ENCODE assay signal across 12 cellular contexts in genomic region chr9:22105005-22105722, GRCh38.
DNase-seq lines count a peak whose midpoint lies in the region; ATAC-seq and TF ChIP-seq lines count a peak whose summit lies in the region.
"Had no signal": no experiment of that assay in that cellular context is flagged by ENCODE, and none has a peak within 500 bp of the region (broad histone marks: within the 10 kb centered on the region; RNA-seq: fewer than 3 reads in every experiment).

No MANE protein-coding gene starts in this region.

- H4K5ac ChIP-seq in IMR-90 (ENCODE audit: low read depth, low read length) = peak overlapping the region; percentile 21; the same call in 1 of the 2 replicates

- peak overlapping the region; percentile 78 for H3K4ac ChIP-seq in IMR-90 (ENCODE audit: low read depth, low read length)

- peaks cover 19% of the 10 kb centered on the region for H3K4me1 Mint-ChIP-seq in activated T-cell treated with anti-CD3 and anti-CD28 coated beads, Interleukin-2, amount 50 U/mL, for 4 hours (ENCODE audit: low read depth)

- H3K4me1 ChIP-seq in IMR-90 (ENCODE audit: control insufficient read depth, insufficient read depth, low read length) (peaks cover 21% of the 10 kb centered on the region), smooth muscle cell (ENCODE audit: low read depth) (peaks cover 12% of the 10 kb centered on the region)

- peak overlapping the region; percentile 74; the same call in 1 of the 2 replicates for H2AK5ac ChIP-seq in IMR-90 (ENCODE audit: low read depth, low read length)

- dilution Hi-C loops in IMR-90 (cut with HindIII; ENCODE audit: low sequenced_read_pairs, unreplicated experiment) = no loop called here

- H3K4me3 Mint-ChIP-seq in activated T-cell treated with anti-CD3 and anti-CD28 coated beads, Interleukin-2, amount 50 U/mL, for 4 hours = no peak overlapping the region
- H3K4me3 Mint-ChIP-seq: T-cell had no signal

- no peak overlapping the region for H2AK9ac ChIP-seq in IMR-90 (replicated peaks; ENCODE audit: low read depth, low read length, poor library complexity)

- no peaks in the 10 kb centered on the region for H3K79me2 ChIP-seq in smooth muscle cell (ENCODE audit: low read depth)

- H4K20me1 ChIP-seq in IMR-90 (ENCODE audit: insufficient read depth, low read length) (no peaks in the 10 kb centered on the region), smooth muscle cell (ENCODE audit: low read depth) (no peaks in the 10 kb centered on the region)

- TF ChIP-seq RAD21 in IMR-90 (IDR thresholded peaks at IDR 0.05; ENCODE audit: low read length) = no peak

- peak overlapping the region; percentile 84 for H2BK120ac ChIP-seq in IMR-90 (ENCODE audit: low read depth, low read length)

- peak overlapping the region; percentile 54; the same call in 1 of the 2 replicates for H3K18ac ChIP-seq in IMR-90 (ENCODE audit: low read depth, low read length)

- H3K9me1 ChIP-seq in IMR-90 (ENCODE audit: insufficient read depth, low read length) = peaks cover 22% of the 10 kb centered on the region

- peak overlapping the region; percentile 50; the same call in 1 of the 3 replicates for H2BK15ac ChIP-seq in IMR-90 (ENCODE audit: low read depth, low read length)

- intact Hi-C loops in IMR-90 (cut with micrococcal nuclease) = no loop called here

- H3K27me3 ChIP-seq in IMR-90 (ENCODE audit: control insufficient read depth, insufficient read depth, low read length) (no peaks in the 10 kb centered on the region), smooth muscle cell (ENCODE audit: low read depth) (no peaks in the 10 kb centered on the region)

- H3K14ac ChIP-seq in IMR-90 (replicated peaks; ENCODE audit: low read depth, low read length) = peak overlapping the region; percentile 87

- no peaks in the 10 kb centered on the region for H3K27me3 Mint-ChIP-seq in activated T-cell treated with anti-CD3 and anti-CD28 coated beads, Interleukin-2, amount 50 U/mL, for 4 hours (ENCODE audit: low read depth)
- H3K27me3 Mint-ChIP-seq: T-cell had no signal

- ATAC-seq in activated T-cell treated with anti-CD3 and anti-CD28 coated beads, Interleukin-2, amount 50 U/mL, for 4 hours = peak; percentile 93 to 97
- ATAC-seq in HG02642 (IDR thresholded peaks at IDR 0.05; ENCODE audit: poor library complexity, unreplicated experiment) = peak; percentile 98
- ATAC-seq in IMR-90 (ENCODE audit: low read depth) = no peak
- no peak for ATAC-seq in left lobe of liver
- ATAC-seq: T-cell had no signal

- H3K36me3 Mint-ChIP-seq in activated T-cell treated with anti-CD3 and anti-CD28 coated beads, Interleukin-2, amount 50 U/mL, for 4 hours (ENCODE audit: insufficient read depth) = no peaks in the 10 kb centered on the region
- H3K36me3 Mint-ChIP-seq: T-cell had no signal

- H3K9ac ChIP-seq in IMR-90 (ENCODE audit: low read depth, low read length) = no peak overlapping the region
- H3K9ac ChIP-seq in smooth muscle cell (ENCODE audit: low read depth) = no peak overlapping the region

- in situ Hi-C loops in IMR-90 (cut with MboI; ENCODE audit: low sequenced_read_pairs) = loop anchor here (25.0 kb wide), 1 partner anchor 293 kb away; the partner anchor contains the start of gene MTAP

- 71% methylated on average over 1 of the region's 4 CpGs; no CpG with 5 or more reads in 1 of the 2 experiments for WGBS in IMR-90 (ENCODE audit: extremely low coverage in 2 of 2, insufficient read length in 1 of 2), 2 experiments
- 91% methylated on average over 4 of the region's 4 CpGs for WGBS in smooth muscle cell (ENCODE audit: low lambda C conversion rate)

- peak overlapping the region in 1 of 2 experiments; percentile 54; a peak in 2 of 4 replicates for H4K8ac ChIP-seq in IMR-90 (ENCODE audit: low read depth in 2 of 2, low read length in 2 of 2)

- CTCF ChIA-PET in IMR-90 (lab: Yijun Ruan, JAX) = interaction anchor here (1.3 to 1.4 kb wide), 2 partner anchors 13 to 14 kb away, joined by 3 read pairs; no protein-coding TSS in a partner anchor

- TF ChIP-seq POLR2A in IMR-90 (IDR thresholded peaks at IDR 0.05; ENCODE audit: low read depth, low read length) = no peak

- peak overlapping the region; percentile 92; the same call in 1 of the 2 replicates for H2BK20ac ChIP-seq in IMR-90 (ENCODE audit: low read depth, low read length)

- no peak overlapping the region for H3K27ac ChIP-seq in IMR-90 (ENCODE audit: insufficient read depth, low read length)
- H3K27ac ChIP-seq in smooth muscle cell (ENCODE audit: low read depth) = peak overlapping the region; percentile 98
- H3K27ac ChIP-seq: neutrophil had no signal

- POLR2A ChIA-PET in IMR-90 (lab: Charles Lee; ENCODE audit: unreplicated experiment) = no interaction called here

- H3K4me2 ChIP-seq in IMR-90 (ENCODE audit: low read depth, low read length) (no peak overlapping the region), smooth muscle cell (no peak overlapping the region)

- BruUV-seq in IMR-90 (replicated peaks; lab: Mats Ljungman, UMichigan) = no TSS peak

- peaks cover 19% of the 10 kb centered on the region for H3F3A ChIP-seq in smooth muscle cell (ENCODE audit: low read depth)

- H3K9me3 Mint-ChIP-seq in activated T-cell treated with anti-CD3 and anti-CD28 coated beads, Interleukin-2, amount 50 U/mL, for 4 hours = no peaks in the 10 kb centered on the region
- H3K9me3 Mint-ChIP-seq: T-cell had no signal

- H3K56ac ChIP-seq in IMR-90 (ENCODE audit: extremely low read depth, insufficient read depth, low read length) = no peak overlapping the region

- H4K91ac ChIP-seq in IMR-90 (ENCODE audit: insufficient read depth, low read depth, low read length) = peak overlapping the region; percentile 52

- TF ChIP-seq CTCF in IMR-90 (conservative IDR thresholded peaks at IDR 0.05; ENCODE audit: low read depth, low read length) (no peak), smooth muscle cell (IDR thresholded peaks at IDR 0.05; ENCODE audit: borderline replicate concordance, insufficient read depth, poor library complexity, severe bottlenecking) (no peak)

- H2AFZ ChIP-seq in IMR-90 (replicated peaks; ENCODE audit: low read length, poor library complexity) = no peak overlapping the region
- H2AFZ ChIP-seq in smooth muscle cell (ENCODE audit: low read depth) = no peak overlapping the region

- peak overlapping the region; percentile 56 for H2BK5ac ChIP-seq in IMR-90 (ENCODE audit: low read depth, low read length, poor library complexity, severe bottlenecking)

- peak overlapping the region; percentile 55; the same call in 1 of the 2 replicates for H3K23ac ChIP-seq in IMR-90 (ENCODE audit: low read depth, low read length)

- no peak overlapping the region for H3K4me3 ChIP-seq in IMR-90 (ENCODE audit: insufficient read depth, low read depth, low read length)
- H3K4me3 ChIP-seq in smooth muscle cell = no peak overlapping the region

- H3K9me3 ChIP-seq in IMR-90 (ENCODE audit: control insufficient read depth, insufficient read depth, low read length) = no peaks in the 10 kb centered on the region
- no peaks in the 10 kb centered on the region for H3K9me3 ChIP-seq in smooth muscle cell (replicated peaks; ENCODE audit: low read depth)
- H3K9me3 ChIP-seq: neutrophil had no signal

- H3K36me3 ChIP-seq in IMR-90 (ENCODE audit: control insufficient read depth, insufficient read depth, low read length) = no peaks in the 10 kb centered on the region
- no peaks in the 10 kb centered on the region for H3K36me3 ChIP-seq in smooth muscle cell (ENCODE audit: low read depth)
- H3K36me3 ChIP-seq: neutrophil had no signal

- no peaks in the 10 kb centered on the region for H3K79me1 ChIP-seq in IMR-90 (ENCODE audit: low read depth in 1 of 2, low read length in 2 of 2)

- DNase-seq in activated T-cell treated with anti-CD3 and anti-CD28 coated beads, Interleukin-2, amount 50 U/mL, for 4 hours = no peak
- DNase-seq in activated T-cell treated with anti-CD3 and anti-CD28 coated beads, Interleukin-2, amount 50 U/mL, for 48 hours = no peak
- DNase-seq in IMR-90 (no peak), smooth muscle cell (lab: John Stamatoyannopoulos, UW; ENCODE audit: unreplicated experiment) (no peak), KG1 (lab: John Stamatoyannopoulos, UW) (no peak), left lobe of liver (ENCODE audit: low spot score) (no peak), NCI-H69 (lab: John Stamatoyannopoulos, UW) (no peak)
- DNase-seq: head of caudate nucleus, NCI-H1092, T-cell had no signal

TF ChIP-seq in IMR-90, 13 proteins besides CTCF, POLR2A, EP300 and RAD21:
- TF ChIP-seq CHD1 (IDR thresholded peaks at IDR 0.05; ENCODE audit: low read depth, low read length) (no peak), SMC3 (IDR thresholded peaks at IDR 0.05; ENCODE audit: low read depth, low read length) (no peak)

Comparison
In these comparisons a context has a peak if more than half of its experiments do, and no peak if none do; other contexts are left out.
1. ATAC-seq: peak in activated T-cell treated with anti-CD3 and anti-CD28 coated beads, Interleukin-2, amount 50 U/mL, for 4 hours (2 of 2) and HG02642 (single experiment); none in IMR-90 (single experiment) and left lobe of liver (single experiment).